In the genomic region with DNA sequence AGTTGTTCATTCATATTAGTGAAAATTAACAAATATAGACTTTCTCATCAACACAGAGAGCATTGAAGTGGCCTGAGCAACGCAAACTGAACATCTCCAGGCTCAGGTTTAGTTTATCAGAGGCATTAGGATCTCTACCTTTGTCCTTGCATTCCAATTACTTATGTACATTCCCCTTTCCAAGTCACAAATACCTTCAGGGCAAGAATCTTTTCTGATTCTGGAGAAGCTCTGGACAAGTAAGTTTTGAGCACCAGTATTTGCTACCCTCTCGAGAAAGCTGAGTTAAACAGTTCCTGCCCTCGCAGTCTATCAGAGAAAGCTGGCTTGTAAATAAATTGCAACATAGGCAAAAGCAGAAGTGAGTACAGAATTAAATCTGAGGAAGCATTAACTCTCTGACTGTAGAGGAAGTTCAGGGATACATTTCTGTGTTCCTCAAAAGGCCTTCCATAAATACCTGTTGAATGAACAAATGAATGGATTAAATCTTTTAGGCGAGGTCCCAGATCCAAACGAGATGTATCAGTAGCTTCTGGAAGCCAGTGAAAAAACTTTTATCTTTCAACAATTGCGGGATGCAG, we compare ENCODE assay signal across 8 cellular contexts. TPM values are rescaled to one million over a fixed set of nuclear protein-coding genes. Genes with fewer than 3 reads are reported as not detected.
DNase-seq lines count a peak whose midpoint lies in the region; ATAC-seq, FAIRE-seq and TF ChIP-seq lines count a peak whose summit lies in the region.

No MANE protein-coding gene starts in this region.

- H3K4me1 ChIP-seq in mesodermal cell (ENCODE audit: control insufficient read depth, insufficient read depth, low read length, poor library complexity, severe bottlenecking), result no peaks in the 10 kb centered on the region

- no peak for ATAC-seq in HG02610 (IDR thresholded peaks at IDR 0.05; ENCODE audit: unreplicated experiment)
- ATAC-seq in omental fat pad (ENCODE audit: low FRiP score), result no peak

- 15 to 21% methylated on average over 3 to 5 of the region's 6 CpGs for WGBS in mesodermal cell (ENCODE audit: insufficient coverage in 2 of 2), 2 experiments

- no peaks in the 10 kb centered on the region for H3K27me3 ChIP-seq in bronchial epithelial cell (ENCODE audit: control insufficient read depth, insufficient read depth, low read length)

- H3K4me3 ChIP-seq in bronchial epithelial cell (ENCODE audit: low read depth, low read length) (peak overlapping the region; percentile 92), mesodermal cell (ENCODE audit: extremely low read depth, insufficient read depth, low read length, poor library complexity, severe bottlenecking) (peak overlapping the region; percentile 77)

- DNase-seq in ELR (ENCODE audit: low read depth) (peak; percentile 32), MV-4-11 (lab: John Stamatoyannopoulos, UW) (peak; percentile 92), bronchial epithelial cell (ENCODE audit: low read depth) (peak; percentile 38), omental fat pad (ENCODE audit: low spot score) (no peak), DMS53 treated with DMSO at 0.1 percent for 48 hours (lab: John Stamatoyannopoulos, UW; ENCODE audit: unreplicated experiment) (no peak)
- DNase-seq in stimulated activated CD4-positive, alpha-beta T cell treated with anti-CD3 and anti-CD28 coated beads, Interleukin-4, amount 100 ng/mL, for 1 hour, result no peak

- no peaks in the 10 kb centered on the region for H3K9me3 ChIP-seq in mesodermal cell (ENCODE audit: control insufficient read depth, low read length)

- H3K36me3 ChIP-seq in bronchial epithelial cell (ENCODE audit: control insufficient read depth, insufficient read depth, low read length) (no peaks in the 10 kb centered on the region), mesodermal cell (ENCODE audit: control insufficient read depth, insufficient read depth, low read length) (no peaks in the 10 kb centered on the region)

- no peak for FAIRE-seq in bronchial epithelial cell (lab: Jason Lieb, UNC)

- H3K27ac ChIP-seq in mesodermal cell (ENCODE audit: low read depth, low read length, severe bottlenecking), result peak overlapping the region; percentile 99

- TF ChIP-seq CTCF in bronchial epithelial cell (IDR thresholded peaks at IDR 0.05; ENCODE audit: insufficient read depth, low read length, severe bottlenecking), result no peak
- no peak for TF ChIP-seq CTCF in omental fat pad (IDR thresholded peaks at IDR 0.05)

RNA-seq across cellular contexts. Expression of gene OSBPL11, which starts 1.2 kb away (rescaled TPM):
- 15.8 and 17.5 TPM in 2 replicates for total RNA-seq in bronchial epithelial cell
- polyA plus RNA-seq in mesodermal cell (2013, experiment 1 of 2), result 15.8 TPM
- polyA plus RNA-seq in mesodermal cell (2013, experiment 2 of 2), result 16.6 TPM
- total RNA-seq in omental fat pad, result 10 to 100 TPM; 12.2 to 19.5 (median 18.1) TPM

Comparison
In these comparisons a context has a peak if more than half of its experiments do, and no peak if none do; other contexts are left out.
1. DNase-seq: peak in ELR (single experiment), MV-4-11 (single experiment) and bronchial epithelial cell (single experiment); none in omental fat pad (single experiment), DMS53 treated with DMSO at 0.1 percent for 48 hours (single experiment) and stimulated activated CD4-positive, alpha-beta T cell treated with anti-CD3 and anti-CD28 coated beads, Interleukin-4, amount 100 ng/mL, for 1 hour (single experiment).